ENCODE assay signal across 14 cellular contexts in genomic region chr13:36885901-36886300, GRCh38.
"Had no signal": no experiment of that assay in that cellular context is flagged by ENCODE, and none has a peak within 500 bp of the region (broad histone marks: within the 10 kb centered on the region; RNA-seq: fewer than 3 reads in every experiment).

No MANE protein-coding gene starts in this region.

- H3K27me3 ChIP-seq: brain microvascular endothelial cell, neural progenitor cell, ovary had no signal

- H3K4me3 ChIP-seq: neural progenitor cell, ovary had no signal

- H3K36me3 ChIP-seq: brain microvascular endothelial cell, neural progenitor cell, ovary had no signal

- H3K9me3 ChIP-seq: ovary had no signal

- DNase-seq: activated CD4-positive, alpha-beta memory T cell treated with anti-CD3 and anti-CD28 coated beads for 36 hours; activated effector memory CD4-positive, alpha-beta T cell treated with anti-CD3 and anti-CD28 coated beads, Interleukin-2, amount 50 U/mL, for 16 hours; activated T-cell treated with anti-CD3 and anti-CD28 coated beads, Interleukin-2, amount 50 U/mL, for 4 hours; amygdala; brain microvascular endothelial cell; cerebellar nuclear complex; hypothalamus; ovary; stimulated activated CD4-positive, alpha-beta T cell treated with anti-CD3 and anti-CD28 coated beads, Interleukin-12 subunit alpha, Interleukin-12 subunit beta, amount 100 ng/mL, for 4 hours; stimulated activated naive CD4-positive, alpha-beta T cell; substantia nigra; trophoblast cell had no signal

- ATAC-seq: activated naive CD4-positive, alpha-beta T cell treated with anti-CD3 and anti-CD28 coated beads, Interleukin-2, amount 50 U/mL, for 72 hours; activated T-cell treated with anti-CD3 and anti-CD28 coated beads, Interleukin-2, amount 50 U/mL, for 4 hours had no signal
